2 cellular contexts compared by ENCODE assay signal in the genomic region with DNA sequence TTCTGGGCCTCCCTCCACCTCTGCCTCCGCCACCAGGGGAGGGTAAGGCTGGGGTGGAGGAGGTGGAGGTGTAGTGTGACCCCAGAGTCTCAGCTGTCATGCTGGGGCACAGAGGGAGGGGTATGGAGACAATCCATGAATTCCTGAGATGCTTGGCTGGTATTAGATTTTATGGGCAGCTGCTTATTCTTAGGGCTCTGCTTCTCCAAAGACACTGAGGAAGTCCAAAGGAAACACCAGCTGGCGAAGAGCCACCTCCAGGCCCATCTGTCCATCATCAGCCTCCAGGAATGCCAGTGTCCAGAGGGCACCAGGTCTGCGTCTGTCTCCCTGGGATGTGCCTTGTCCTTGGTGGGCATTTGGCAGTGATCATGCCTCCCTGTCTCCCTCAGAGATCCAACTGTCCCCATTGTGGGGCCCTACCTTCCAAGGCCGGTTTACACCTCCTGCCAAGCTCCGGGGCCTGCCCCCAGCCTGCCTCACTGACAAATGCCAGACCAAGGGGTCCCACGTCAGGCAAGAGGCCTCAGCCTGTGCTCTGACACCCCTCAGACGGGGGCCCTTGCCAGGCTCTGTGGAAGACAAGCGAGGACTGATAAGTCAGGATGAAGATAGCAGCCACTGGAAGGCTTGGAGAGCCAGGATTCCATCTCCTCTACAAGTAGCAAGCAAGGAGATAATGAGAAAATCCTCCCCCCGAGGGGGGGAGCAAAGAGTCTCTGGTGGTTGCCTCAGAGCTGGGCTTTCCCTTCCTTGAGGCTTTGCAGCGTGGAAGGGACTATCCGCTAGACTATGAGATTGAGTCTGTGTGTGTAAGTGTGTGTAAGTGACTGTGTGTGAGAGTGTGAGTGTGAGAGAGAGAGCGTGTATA.
TF ChIP-seq lines count a peak whose summit lies in the region.

No MANE protein-coding gene starts in this region.

TF ChIP-seq in SK-N-SH treated with all-trans-retinoic acid at 6 μM for 48 hours, 23 proteins besides CTCF, POLR2A, EP300 and RAD21 (continued from another document):
- TF ChIP-seq CSDC2 (CRISPR knock-in tag; IDR thresholded peaks at IDR 0.05) (no peak), ZFP30 (CRISPR knock-in tag; IDR thresholded peaks at IDR 0.05) (no peak), ZFP3 (CRISPR knock-in tag; IDR thresholded peaks at IDR 0.05) (no peak), TOX (CRISPR knock-in tag; IDR thresholded peaks at IDR 0.05; ENCODE audit: borderline replicate concordance) (no peak), SNAI2 (CRISPR knock-in tag; IDR thresholded peaks at IDR 0.05) (no peak)
TF ChIP-seq in SK-N-SH treated with all-trans-retinoic acid at 6 μM for 48 hours: peak in this region for 0.

TF ChIP-seq in SK-N-SH, 30 proteins besides CTCF, POLR2A, EP300 and RAD21:
- TF ChIP-seq, protein P1, sequence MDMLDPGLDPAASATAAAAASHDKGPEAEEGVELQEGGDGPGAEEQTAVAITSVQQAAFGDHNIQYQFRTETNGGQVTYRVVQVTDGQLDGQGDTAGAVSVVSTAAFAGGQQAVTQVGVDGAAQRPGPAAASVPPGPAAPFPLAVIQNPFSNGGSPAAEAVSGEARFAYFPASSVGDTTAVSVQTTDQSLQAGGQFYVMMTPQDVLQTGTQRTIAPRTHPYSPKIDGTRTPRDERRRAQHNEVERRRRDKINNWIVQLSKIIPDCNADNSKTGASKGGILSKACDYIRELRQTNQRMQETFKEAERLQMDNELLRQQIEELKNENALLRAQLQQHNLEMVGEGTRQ (IDR thresholded peaks at IDR 0.05; ENCODE audit: borderline replicate concordance, low read depth, low read length), result no peak
- TF ChIP-seq, protein P2, sequence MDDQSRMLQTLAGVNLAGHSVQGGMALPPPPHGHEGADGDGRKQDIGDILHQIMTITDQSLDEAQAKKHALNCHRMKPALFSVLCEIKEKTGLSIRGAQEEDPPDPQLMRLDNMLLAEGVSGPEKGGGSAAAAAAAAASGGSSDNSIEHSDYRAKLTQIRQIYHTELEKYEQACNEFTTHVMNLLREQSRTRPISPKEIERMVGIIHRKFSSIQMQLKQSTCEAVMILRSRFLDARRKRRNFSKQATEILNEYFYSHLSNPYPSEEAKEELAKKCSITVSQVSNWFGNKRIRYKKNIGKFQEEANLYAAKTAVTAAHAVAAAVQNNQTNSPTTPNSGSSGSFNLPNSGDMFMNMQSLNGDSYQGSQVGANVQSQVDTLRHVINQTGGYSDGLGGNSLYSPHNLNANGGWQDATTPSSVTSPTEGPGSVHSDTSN (IDR thresholded peaks at IDR 0.05), result no peak
- TF ChIP-seq, protein P3, sequence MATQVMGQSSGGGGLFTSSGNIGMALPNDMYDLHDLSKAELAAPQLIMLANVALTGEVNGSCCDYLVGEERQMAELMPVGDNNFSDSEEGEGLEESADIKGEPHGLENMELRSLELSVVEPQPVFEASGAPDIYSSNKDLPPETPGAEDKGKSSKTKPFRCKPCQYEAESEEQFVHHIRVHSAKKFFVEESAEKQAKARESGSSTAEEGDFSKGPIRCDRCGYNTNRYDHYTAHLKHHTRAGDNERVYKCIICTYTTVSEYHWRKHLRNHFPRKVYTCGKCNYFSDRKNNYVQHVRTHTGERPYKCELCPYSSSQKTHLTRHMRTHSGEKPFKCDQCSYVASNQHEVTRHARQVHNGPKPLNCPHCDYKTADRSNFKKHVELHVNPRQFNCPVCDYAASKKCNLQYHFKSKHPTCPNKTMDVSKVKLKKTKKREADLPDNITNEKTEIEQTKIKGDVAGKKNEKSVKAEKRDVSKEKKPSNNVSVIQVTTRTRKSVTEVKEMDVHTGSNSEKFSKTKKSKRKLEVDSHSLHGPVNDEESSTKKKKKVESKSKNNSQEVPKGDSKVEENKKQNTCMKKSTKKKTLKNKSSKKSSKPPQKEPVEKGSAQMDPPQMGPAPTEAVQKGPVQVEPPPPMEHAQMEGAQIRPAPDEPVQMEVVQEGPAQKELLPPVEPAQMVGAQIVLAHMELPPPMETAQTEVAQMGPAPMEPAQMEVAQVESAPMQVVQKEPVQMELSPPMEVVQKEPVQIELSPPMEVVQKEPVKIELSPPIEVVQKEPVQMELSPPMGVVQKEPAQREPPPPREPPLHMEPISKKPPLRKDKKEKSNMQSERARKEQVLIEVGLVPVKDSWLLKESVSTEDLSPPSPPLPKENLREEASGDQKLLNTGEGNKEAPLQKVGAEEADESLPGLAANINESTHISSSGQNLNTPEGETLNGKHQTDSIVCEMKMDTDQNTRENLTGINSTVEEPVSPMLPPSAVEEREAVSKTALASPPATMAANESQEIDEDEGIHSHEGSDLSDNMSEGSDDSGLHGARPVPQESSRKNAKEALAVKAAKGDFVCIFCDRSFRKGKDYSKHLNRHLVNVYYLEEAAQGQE (IDR thresholded peaks at IDR 0.05; ENCODE audit: low read depth, low read length), result no peak
- TF ChIP-seq CHD2 (IDR thresholded peaks at IDR 0.05; ENCODE audit: low read length, partially characterized antibody) (no peak), RCOR1 (IDR thresholded peaks at IDR 0.05; ENCODE audit: low read length) (no peak), GABPA (IDR thresholded peaks at IDR 0.05; ENCODE audit: low read depth) (no peak), FOXJ3 (CRISPR knock-in tag; IDR thresholded peaks at IDR 0.05) (no peak), JUND (IDR thresholded peaks at IDR 0.05) (no peak), FOSL2 (IDR thresholded peaks at IDR 0.05; ENCODE audit: borderline replicate concordance, low read depth) (no peak), EZH2phosphoT487 (IDR thresholded peaks at IDR 0.05; ENCODE audit: borderline replicate concordance, low read depth) (no peak), SMC3 (IDR thresholded peaks at IDR 0.05; ENCODE audit: low read depth, low read length) (no peak)
- TF ChIP-seq, protein P4, sequence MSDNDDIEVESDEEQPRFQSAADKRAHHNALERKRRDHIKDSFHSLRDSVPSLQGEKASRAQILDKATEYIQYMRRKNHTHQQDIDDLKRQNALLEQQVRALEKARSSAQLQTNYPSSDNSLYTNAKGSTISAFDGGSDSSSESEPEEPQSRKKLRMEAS (IDR thresholded peaks at IDR 0.05; ENCODE audit: low read depth), result no peak
- TF ChIP-seq, protein P5, sequence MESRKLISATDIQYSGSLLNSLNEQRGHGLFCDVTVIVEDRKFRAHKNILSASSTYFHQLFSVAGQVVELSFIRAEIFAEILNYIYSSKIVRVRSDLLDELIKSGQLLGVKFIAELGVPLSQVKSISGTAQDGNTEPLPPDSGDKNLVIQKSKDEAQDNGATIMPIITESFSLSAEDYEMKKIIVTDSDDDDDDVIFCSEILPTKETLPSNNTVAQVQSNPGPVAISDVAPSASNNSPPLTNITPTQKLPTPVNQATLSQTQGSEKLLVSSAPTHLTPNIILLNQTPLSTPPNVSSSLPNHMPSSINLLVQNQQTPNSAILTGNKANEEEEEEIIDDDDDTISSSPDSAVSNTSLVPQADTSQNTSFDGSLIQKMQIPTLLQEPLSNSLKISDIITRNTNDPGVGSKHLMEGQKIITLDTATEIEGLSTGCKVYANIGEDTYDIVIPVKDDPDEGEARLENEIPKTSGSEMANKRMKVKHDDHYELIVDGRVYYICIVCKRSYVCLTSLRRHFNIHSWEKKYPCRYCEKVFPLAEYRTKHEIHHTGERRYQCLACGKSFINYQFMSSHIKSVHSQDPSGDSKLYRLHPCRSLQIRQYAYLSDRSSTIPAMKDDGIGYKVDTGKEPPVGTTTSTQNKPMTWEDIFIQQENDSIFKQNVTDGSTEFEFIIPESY (IDR thresholded peaks at IDR 0.05; ENCODE audit: borderline replicate concordance, low read depth), result no peak
- TF ChIP-seq, protein P6, sequence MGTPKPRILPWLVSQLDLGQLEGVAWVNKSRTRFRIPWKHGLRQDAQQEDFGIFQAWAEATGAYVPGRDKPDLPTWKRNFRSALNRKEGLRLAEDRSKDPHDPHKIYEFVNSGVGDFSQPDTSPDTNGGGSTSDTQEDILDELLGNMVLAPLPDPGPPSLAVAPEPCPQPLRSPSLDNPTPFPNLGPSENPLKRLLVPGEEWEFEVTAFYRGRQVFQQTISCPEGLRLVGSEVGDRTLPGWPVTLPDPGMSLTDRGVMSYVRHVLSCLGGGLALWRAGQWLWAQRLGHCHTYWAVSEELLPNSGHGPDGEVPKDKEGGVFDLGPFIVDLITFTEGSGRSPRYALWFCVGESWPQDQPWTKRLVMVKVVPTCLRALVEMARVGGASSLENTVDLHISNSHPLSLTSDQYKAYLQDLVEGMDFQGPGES (IDR thresholded peaks at IDR 0.05; ENCODE audit: low read depth, low read length), result no peak
TF ChIP-seq in SK-N-SH: peak in this region for 0.
